Comparison of ENCODE assay signal across 9 cellular contexts in the genomic region with DNA sequence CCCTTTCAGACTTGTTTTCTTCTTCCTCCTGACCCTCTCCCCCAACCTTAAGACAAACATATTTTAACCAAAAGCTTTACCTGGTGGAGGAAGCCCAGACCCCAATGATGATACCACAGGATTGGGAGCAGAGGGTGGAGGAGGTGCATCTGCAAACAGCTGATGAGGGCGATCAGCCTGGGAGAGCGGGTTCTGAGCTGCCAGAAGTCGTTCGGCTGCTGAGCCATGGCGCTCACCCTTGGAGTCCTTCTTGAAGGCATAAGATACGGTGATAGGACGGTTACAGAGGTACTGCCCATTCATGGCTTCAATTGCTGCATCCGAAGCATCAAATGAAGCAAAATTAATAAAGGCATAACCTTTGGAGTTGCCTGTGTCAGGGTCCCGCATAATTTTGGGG. TPM values are rescaled to one million over a fixed set of nuclear protein-coding genes. Genes with fewer than 3 reads are reported as not detected.
DNase-seq lines count a peak whose midpoint lies in the region; ATAC-seq, FAIRE-seq and TF ChIP-seq lines count a peak whose summit lies in the region.
"Had no signal": no experiment of that assay in that cellular context is flagged by ENCODE, and none has a peak within 500 bp of the region (broad histone marks: within the 10 kb centered on the region; RNA-seq: fewer than 3 reads in every experiment).

No MANE protein-coding gene starts in this region.

- intact Hi-C loops in pancreas (cut with DNase I), result no loop called here

- peaks cover 21% of the 10 kb centered on the region for H3K36me3 ChIP-seq in GM06990 (ENCODE audit: control insufficient read depth, insufficient read depth, low read length)
- H3K36me3 ChIP-seq in OCI-LY3 (replicated peaks; ENCODE audit: low read depth, low read length), result peaks cover 45% of the 10 kb centered on the region
- peaks cover 44% of the 10 kb centered on the region for H3K36me3 ChIP-seq in rectal smooth muscle tissue (ENCODE audit: control insufficient read depth, insufficient read depth, low read length)
- H3K36me3 ChIP-seq in pancreas, result peaks cover 0 to 43% (median 22%) of the 10 kb centered on the region in 3 donors

- H2AFZ ChIP-seq in OCI-LY3 (ENCODE audit: low read depth, low read length), result no peak overlapping the region

- peak overlapping the region; percentile 95 for H3K4me2 ChIP-seq in OCI-LY3 (ENCODE audit: low read length)

- ATAC-seq in pancreas, result no peak
- ATAC-seq: left colon had no signal

- DNase-seq in GM06990 (ENCODE audit: extremely low read depth, insufficient read length), result no peak
- DNase-seq in epithelial cell of proximal tubule (ENCODE audit: low read depth), result no peak
- no peak for DNase-seq in central memory CD4-positive, alpha-beta T cell
- no peak for DNase-seq in pancreas
- no peak for DNase-seq in D341Med (ENCODE audit: low spot score)
- DNase-seq: left colon, NCI-H1417 treated with DMSO at 0.1 percent for 48 hours had no signal

- H3K4me3 ChIP-seq in GM06990 (replicated peaks; ENCODE audit: low read depth, low read length), result peak overlapping the region; percentile 95
- peak overlapping the region; percentile 80; the same call in 1 of the 2 replicates for H3K4me3 ChIP-seq in OCI-LY3 (ENCODE audit: low read length)
- H3K4me3 ChIP-seq in epithelial cell of proximal tubule (ENCODE audit: low read depth, low read length), result peak overlapping the region; percentile 80
- peak overlapping the region; percentile 17 for H3K4me3 ChIP-seq in rectal smooth muscle tissue (ENCODE audit: low read length)
- peak overlapping the region in 2 of 4 donors; percentile 62 to 79 for H3K4me3 ChIP-seq in pancreas

- H3K9me3 ChIP-seq in OCI-LY3 (ENCODE audit: insufficient read depth, low read length), result no peaks in the 10 kb centered on the region
- no peaks in the 10 kb centered on the region for H3K9me3 ChIP-seq in pancreas

- no peaks in the 10 kb centered on the region for H3K27me3 ChIP-seq in GM06990 (replicated peaks; ENCODE audit: control insufficient read depth, insufficient read depth, low read length)
- H3K27me3 ChIP-seq in OCI-LY3 (ENCODE audit: low read depth, low read length), result no peaks in the 10 kb centered on the region
- H3K27me3 ChIP-seq in rectal smooth muscle tissue (ENCODE audit: control insufficient read depth, insufficient read depth, low read length), result no peaks in the 10 kb centered on the region
- no peaks in the 10 kb centered on the region for H3K27me3 ChIP-seq in pancreas

- H3K27ac ChIP-seq in OCI-LY3 (ENCODE audit: low read length), result no peak overlapping the region
- no peak overlapping the region for H3K27ac ChIP-seq in rectal smooth muscle tissue (ENCODE audit: low read depth, low read length)
- H3K27ac ChIP-seq in pancreas, result no peak overlapping the region

- H4K20me1 ChIP-seq in OCI-LY3 (ENCODE audit: insufficient read depth, low read length), result peaks cover 10% of the 10 kb centered on the region; the same call in 1 of the 2 replicates

- no peak overlapping the region for H3K9ac ChIP-seq in OCI-LY3 (ENCODE audit: low read length)
- no peak overlapping the region for H3K9ac ChIP-seq in rectal smooth muscle tissue (ENCODE audit: low read length)

- peaks cover 31% of the 10 kb centered on the region for H3K79me2 ChIP-seq in OCI-LY3 (ENCODE audit: low read length)

- FAIRE-seq in pancreas (lab: Jason Lieb, UNC), result no peak

- 88 to 94% methylated on average over 9 of the region's 9 CpGs for WGBS in pancreas, 2 donors

- H3K4me1 ChIP-seq in OCI-LY3 (ENCODE audit: low read length), result peaks cover 23% of the 10 kb centered on the region
- H3K4me1 ChIP-seq in rectal smooth muscle tissue (ENCODE audit: control insufficient read depth, insufficient read depth, low read length), result peaks cover 16% of the 10 kb centered on the region
- peaks cover 8 to 22% (median 18%) of the 10 kb centered on the region in 3 donors for H3K4me1 ChIP-seq in pancreas

- TF ChIP-seq CTCF in GM06990 (IDR thresholded peaks at IDR 0.05; ENCODE audit: insufficient read depth, low read length, poor library complexity, severe bottlenecking) (no peak), OCI-LY3 (IDR thresholded peaks at IDR 0.05; ENCODE audit: low read depth, low read length) (no peak), epithelial cell of proximal tubule (conservative IDR thresholded peaks at IDR 0.05; ENCODE audit: low read depth, low read length) (no peak), pancreas (IDR thresholded peaks at IDR 0.05) (no peak)

RNA-seq across cellular contexts. Expression of gene SF3B4, which starts 1.3 kb away (rescaled TPM):
- 7.7 and 14.5 TPM in 2 replicates for total RNA-seq in epithelial cell of proximal tubule
- 10 to 100 TPM; 10.5 to 23.5 (median 19.3) TPM for total RNA-seq in pancreas
- polyA plus RNA-seq in pancreas, result 10 to 100 TPM; 15.7 to 24.3 TPM

RNA-seq across cellular contexts. Expression of gene SV2A, which starts 8.7 kb away (rescaled TPM):
- 2.9 and 5.9 TPM in 2 replicates for total RNA-seq in epithelial cell of proximal tubule
- 1 to 10 TPM in 3 of 6 donors, under 1 TPM in 3; 0.32 to 2.5 (median 0.96) TPM for total RNA-seq in pancreas
- polyA plus RNA-seq in pancreas, result 1 to 10 TPM; 2.3 to 8.3 TPM

RNA-seq across cellular contexts. Expression of gene MTMR11, which starts 10.4 kb away (rescaled TPM):
- total RNA-seq in epithelial cell of proximal tubule, result 8.9 and 10.1 TPM in 2 replicates
- 10 to 100 TPM in 1 of 6 donors, 1 to 10 TPM in 5; 1.7 to 11.8 (median 3.7) TPM for total RNA-seq in pancreas
- polyA plus RNA-seq in pancreas, result 1 to 10 TPM; 4.1 to 4.9 TPM

RNA-seq across cellular contexts. Expression of gene BOLA1, which starts 26.9 kb away (rescaled TPM):
- total RNA-seq in epithelial cell of proximal tubule, result 18.7 and 29.2 TPM in 2 replicates
- 1 to 10 TPM; 7.0 to 8.8 (median 8.5) TPM for total RNA-seq in pancreas
- polyA plus RNA-seq in pancreas, result 10 to 100 TPM; 19.6 to 24.1 TPM
